Comparison of ENCODE assay signal across 17 cellular contexts in genomic region chr10:123502983-123503382, GRCh38.
A peak's percentile ranks its signal among the peaks of the same experiment; 100 is the strongest.
DNase-seq lines count a peak whose midpoint lies in the region; ATAC-seq, FAIRE-seq and TF ChIP-seq lines count a peak whose summit lies in the region.
"Had no signal": no experiment of that assay in that cellular context is flagged by ENCODE, and none has a peak within 500 bp of the region (broad histone marks: within the 10 kb centered on the region; RNA-seq: fewer than 3 reads in every experiment).

No MANE protein-coding gene starts in this region.

- no peaks in the 10 kb centered on the region for H4K20me1 ChIP-seq in H9 (ENCODE audit: control insufficient read depth, insufficient read depth, insufficient read length)

- H2BK15ac ChIP-seq in H9 (ENCODE audit: low read depth, low read length): no peak overlapping the region

- WGBS in H9 (ENCODE audit: extremely low coverage, insufficient read length, low lambda C conversion rate): no CpG with 5 or more reads among the region's 1 CpG

- ATAC-seq in HG02678 (IDR thresholded peaks at IDR 0.05; ENCODE audit: unreplicated experiment): no peak
- ATAC-seq: left colon had no signal

- H3K27ac Mint-ChIP-seq in H9: no peak overlapping the region
- H3K27ac Mint-ChIP-seq: activated naive CD4-positive, alpha-beta T cell treated with anti-CD3 and anti-CD28 coated beads, Interleukin-2, amount 50 U/mL, for 24 hours; B cell had no signal

- H4K8ac ChIP-seq in H9 (replicated peaks; ENCODE audit: insufficient read length, low read depth, low read length): no peak overlapping the region

- no peak overlapping the region for H3K27ac ChIP-seq in H9 (ENCODE audit: insufficient read length, low read depth, low read length)
- H3K27ac ChIP-seq: parathyroid adenoma had no signal

- H4K91ac ChIP-seq in H9 (ENCODE audit: insufficient read length, low read depth, low read length): no peak overlapping the region

- H3K27me3 ChIP-seq in GM06990 (replicated peaks; ENCODE audit: control insufficient read depth, insufficient read depth, low read length): no peaks in the 10 kb centered on the region
- H3K27me3 ChIP-seq in H9 (ENCODE audit: insufficient read depth, low read length): no peaks in the 10 kb centered on the region

- no peak overlapping the region for H3K23ac ChIP-seq in H9 (ENCODE audit: insufficient read length, low read depth, low read length)

- no peak overlapping the region for H2AFZ ChIP-seq in H9 (ENCODE audit: low read length)
- H2AFZ ChIP-seq: parathyroid adenoma had no signal

- H3K9me3 Mint-ChIP-seq in H9: no peaks in the 10 kb centered on the region; a peak in 1 of 5 replicates
- H3K9me3 Mint-ChIP-seq: activated naive CD4-positive, alpha-beta T cell treated with anti-CD3 and anti-CD28 coated beads, Interleukin-2, amount 50 U/mL, for 24 hours had no signal

- H3K4me1 ChIP-seq in H9 (ENCODE audit: insufficient read depth, low read length): no peaks in the 10 kb centered on the region; the same call in 1 of the 2 replicates
- H3K4me1 ChIP-seq: parathyroid adenoma had no signal

- H3K4ac ChIP-seq in H9 (ENCODE audit: low read depth, low read length): no peak overlapping the region

- no peaks in the 10 kb centered on the region; the same call in 1 of the 2 replicates for H3K27me3 Mint-ChIP-seq in H9 (ENCODE audit: low read depth)
- H3K27me3 Mint-ChIP-seq: activated naive CD4-positive, alpha-beta T cell treated with anti-CD3 and anti-CD28 coated beads, Interleukin-2, amount 50 U/mL, for 24 hours; B cell had no signal

- no peak overlapping the region for H2BK12ac ChIP-seq in H9 (ENCODE audit: insufficient read length, low read depth, low read length)

- no peak overlapping the region for H4K5ac ChIP-seq in H9 (ENCODE audit: insufficient read length, low read depth, low read length)

- FAIRE-seq in frontal cortex (lab: Jason Lieb, UNC): no peak
- FAIRE-seq: small intestine had no signal

- no peak for DNase-seq in GM06990 (ENCODE audit: extremely low read depth, insufficient read length)
- DNase-seq in H9: no peak
- DNase-seq in NCI-H526 treated with DMSO at 0.1 percent for 48 hours (lab: John Stamatoyannopoulos, UW): peak; percentile 65
- peak; percentile 11 for DNase-seq in globus pallidus (ENCODE audit: low spot score)
- no peak for DNase-seq in NCI-H2081 (lab: John Stamatoyannopoulos, UW)
- DNase-seq in NCI-H510A treated with DMSO at 0.1 percent for 48 hours (lab: John Stamatoyannopoulos, UW): no peak
- DNase-seq in frontal cortex (ENCODE audit: low spot score in 2 of 2): no peak
- DNase-seq: Kasumi-1; left colon; NCI-H345; RPMI8226; small intestine; stimulated activated naive CD4-positive, alpha-beta T cell treated with Interleukin-2 at 50 U/mL for 16 hours had no signal

- no peaks in the 10 kb centered on the region for H3K9me3 ChIP-seq in H9 (ENCODE audit: control insufficient read depth, low read depth, low read length)

- no peak overlapping the region for H3T11ph ChIP-seq in H9 (ENCODE audit: low read length)

- H3K79me2 ChIP-seq in H9 (ENCODE audit: insufficient read depth, low read length): no peaks in the 10 kb centered on the region
- H3K79me2 ChIP-seq: parathyroid adenoma had no signal

- TF ChIP-seq CTCF in GM06990 (IDR thresholded peaks at IDR 0.05; ENCODE audit: insufficient read depth, low read length, poor library complexity, severe bottlenecking) (peak; percentile 46), H9 (conservative IDR thresholded peaks at IDR 0.05) (peak; percentile 44)

- H3K14ac ChIP-seq in H9 (ENCODE audit: insufficient read depth, low read length): no peak overlapping the region

- no peak overlapping the region for H2AK5ac ChIP-seq in H9 (ENCODE audit: insufficient read length, low read length)

- H3K36me3 ChIP-seq in GM06990 (ENCODE audit: control insufficient read depth, insufficient read depth, low read length): no peaks in the 10 kb centered on the region; the same call in 1 of the 2 replicates

- no peak overlapping the region for H3K4me3 Mint-ChIP-seq in H9
- H3K4me3 Mint-ChIP-seq: activated naive CD4-positive, alpha-beta T cell treated with anti-CD3 and anti-CD28 coated beads, Interleukin-2, amount 50 U/mL, for 24 hours; B cell had no signal

- H3K4me1 Mint-ChIP-seq in H9: peaks cover 25 to 32% of the 10 kb centered on the region in 2 experiments
- H3K4me1 Mint-ChIP-seq: activated naive CD4-positive, alpha-beta T cell treated with anti-CD3 and anti-CD28 coated beads, Interleukin-2, amount 50 U/mL, for 24 hours had no signal

- H3K79me1 ChIP-seq in H9 (ENCODE audit: insufficient read depth, low read depth, low read length, poor library complexity, severe bottlenecking): no peaks in the 10 kb centered on the region

- no peak overlapping the region for H3K9ac ChIP-seq in H9 (ENCODE audit: extremely low read depth, insufficient read length, low read length)
- H3K9ac ChIP-seq: parathyroid adenoma had no signal

- no peak overlapping the region for H3K4me2 ChIP-seq in H9 (ENCODE audit: insufficient read depth, insufficient read length, low read length)

- no peak overlapping the region for H3K4me3 ChIP-seq in GM06990 (replicated peaks; ENCODE audit: low read depth, low read length)

- no peak overlapping the region for H2BK20ac ChIP-seq in H9 (ENCODE audit: low read depth, low read length, poor library complexity, severe bottlenecking)

- no peak overlapping the region for H2BK5ac ChIP-seq in H9 (ENCODE audit: insufficient read length, low read length)

- H2BK120ac ChIP-seq in H9 (ENCODE audit: low read depth, low read length, poor library complexity, severe bottlenecking): no peak overlapping the region

- no peaks in the 10 kb centered on the region for H3K23me2 ChIP-seq in H9 (ENCODE audit: insufficient read length, low read depth, low read length, poor library complexity, severe bottlenecking)

- no peak overlapping the region for H3K18ac ChIP-seq in H9 (ENCODE audit: insufficient read length, low read depth, low read length)

- H3K56ac ChIP-seq in H9 (ENCODE audit: insufficient read length, low read depth, low read length): no peak overlapping the region

- H3K36me3 Mint-ChIP-seq in H9 (ENCODE audit: insufficient read depth in 1 of 3, low read depth in 3 of 3): peaks cover 0 to 3% (median 2%) of the 10 kb centered on the region in 3 experiments; a peak in 2 of 7 replicates
- H3K36me3 Mint-ChIP-seq: activated naive CD4-positive, alpha-beta T cell treated with anti-CD3 and anti-CD28 coated beads, Interleukin-2, amount 50 U/mL, for 24 hours had no signal

Comparison
In these comparisons a context has a peak if more than half of its experiments do, and no peak if none do; other contexts are left out.
1. DNase-seq: peak in NCI-H526 treated with DMSO at 0.1 percent for 48 hours (single experiment) and globus pallidus (single experiment); none in GM06990 (single experiment), H9 (single experiment), NCI-H2081 (0 of 2), NCI-H510A treated with DMSO at 0.1 percent for 48 hours (single experiment) and frontal cortex (0 of 2).